ENCODE assay signal across 8 cellular contexts in the genomic region with DNA sequence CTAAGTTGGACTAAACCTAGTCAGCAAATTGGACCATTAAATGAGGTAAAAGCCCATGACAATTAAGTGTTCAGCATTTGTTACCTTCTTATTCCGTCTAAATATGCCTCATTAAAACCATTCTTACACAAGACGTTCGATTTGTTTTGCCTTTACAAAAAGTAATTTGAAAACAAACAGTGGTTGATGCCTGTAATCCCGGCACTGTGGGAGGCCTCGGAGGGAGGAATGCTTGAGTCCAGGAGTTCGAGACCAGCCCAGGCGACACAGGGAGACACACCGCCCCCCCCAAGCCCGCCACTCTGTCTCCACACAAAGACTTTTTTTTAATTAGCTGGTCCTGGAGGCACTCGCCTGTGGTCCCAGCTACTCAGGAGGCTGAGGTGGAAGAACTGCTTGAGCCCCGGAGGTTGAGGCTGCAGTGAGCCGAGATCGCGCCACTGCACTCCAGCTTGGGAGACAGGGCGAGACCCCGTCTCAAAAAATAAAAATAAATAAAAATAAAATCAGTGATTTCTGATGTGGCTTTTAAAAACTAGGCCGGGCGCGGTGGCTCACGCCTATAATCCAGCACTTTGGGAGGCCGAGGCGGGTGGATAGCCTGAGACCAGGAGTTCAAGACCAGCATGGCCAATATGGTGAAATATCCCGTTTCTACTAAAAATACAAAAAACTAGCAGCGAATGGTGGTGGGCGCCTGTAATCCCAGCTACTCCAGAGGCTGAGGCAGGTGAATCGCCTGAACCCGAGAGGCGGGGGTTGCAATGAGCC. TPM values are rescaled to one million over a fixed set of nuclear protein-coding genes. Genes with fewer than 3 reads are reported as not detected.
DNase-seq lines count a peak whose midpoint lies in the region; ATAC-seq, FAIRE-seq and TF ChIP-seq lines count a peak whose summit lies in the region.

No MANE protein-coding gene starts in this region.

- WGBS in H1 (ENCODE audit: extremely low coverage in 1 of 2, insufficient coverage in 1 of 2, insufficient read length in 1 of 2, insufficient replicate concordance in 2 of 2, low coverage in 1 of 2, low lambda C conversion rate in 2 of 2, missing lambda C conversion rate in 1 of 2), 2 experiments, result 11% methylated on average over 28 of the region's 28 CpGs; no CpG with 5 or more reads in 1 of the 2 experiments

- H3K9me3 ChIP-seq in SK-N-MC (ENCODE audit: low read depth, low read length) (no peaks in the 10 kb centered on the region), H1 (ENCODE audit: insufficient read depth in 2 of 2, low read depth in 1 of 2, low read length in 1 of 2) (no peaks in the 10 kb centered on the region)

- no peaks in the 10 kb centered on the region for H3K27me3 ChIP-seq in H1 (replicated peaks in 1 of 4; ENCODE audit: control insufficient read depth in 3 of 4, extremely low read depth in 1 of 4, insufficient read depth in 3 of 4, low read length in 3 of 4)

- no peak overlapping the region for H2BK12ac ChIP-seq in H1 (ENCODE audit: low read depth, low read length)

- H4K8ac ChIP-seq in H1 (ENCODE audit: extremely low read depth, insufficient read depth, low read length), result peak overlapping the region; percentile 83

- H2AK5ac ChIP-seq in H1 (ENCODE audit: low read depth, low read length), result no peak overlapping the region

- DNase-seq in NCI-H1417 (lab: John Stamatoyannopoulos, UW) (peak in 2 of 3 experiments; percentile 48 to 63), NCI-H1417 treated with DMSO at 0.1 percent for 48 hours (lab: John Stamatoyannopoulos, UW) (no peak), SK-N-MC (ENCODE audit: low read depth, low spot score) (no peak), H1 (ENCODE audit: low read depth in 1 of 2, low spot score in 2 of 2) (peak in 1 of 2 experiments; percentile 54), naive B cell (no peak), CD1c-positive myeloid dendritic cell (ENCODE audit: extremely low spot score) (no peak), NCI-H2196 (lab: John Stamatoyannopoulos, UW; ENCODE audit: unreplicated experiment) (no peak)

- H3K27ac ChIP-seq in SK-N-MC (peak overlapping the region; percentile 91), H1 (ENCODE audit: low read depth, low read length) (peak overlapping the region; percentile 72; the same call in 1 of the 2 replicates)

- H3K4me2 ChIP-seq in H1 (ENCODE audit: insufficient read depth in 1 of 2, low read depth in 2 of 2, low read length in 2 of 2), result peak overlapping the region; percentile 71 to 79

- H2BK15ac ChIP-seq in H1 (ENCODE audit: low read length), result no peak overlapping the region; the same call in 1 of the 2 replicates

- H3K4me3 ChIP-seq in SK-N-MC (peak overlapping the region; percentile 98), H1 (ENCODE audit: extremely low read depth in 1 of 4, insufficient read depth in 2 of 4, low read depth in 3 of 4, low read length in 4 of 4) (peak overlapping the region; percentile 73 to 88 (median 82))

- H4K91ac ChIP-seq in H1 (replicated peaks; ENCODE audit: insufficient read length, low read length), result peak overlapping the region; percentile 84

- H4K20me1 ChIP-seq in H1 (replicated peaks in 1 of 2; ENCODE audit: control insufficient read depth in 1 of 2, insufficient read depth in 2 of 2, low read length in 2 of 2), result peaks cover 7 to 10% of the 10 kb centered on the region in 2 experiments

- TF ChIP-seq RAD21 in H1 (IDR thresholded peaks at IDR 0.05 in 1 of 2, conservative IDR thresholded peaks at IDR 0.05 in 1 of 2; ENCODE audit: low read depth in 2 of 2, low read length in 2 of 2), result no peak

- H3K23me2 ChIP-seq in H1 (ENCODE audit: low read depth, low read length), result peaks cover 10% of the 10 kb centered on the region; the same call in 1 of the 2 replicates

- FAIRE-seq in H1 (lab: Jason Lieb, UNC), result no peak

- H2BK120ac ChIP-seq in H1 (replicated peaks; ENCODE audit: low read depth, low read length), result no peak overlapping the region

- peak overlapping the region; percentile 19; the same call in 1 of the 2 replicates for H3K18ac ChIP-seq in H1 (ENCODE audit: extremely low read depth, low read length)

- H4K5ac ChIP-seq in H1 (ENCODE audit: insufficient read length, low read depth, low read length), result peak overlapping the region; percentile 92

- H3K14ac ChIP-seq in H1 (ENCODE audit: insufficient read length), result no peak overlapping the region

- no peaks in the 10 kb centered on the region for H3K79me1 ChIP-seq in H1 (ENCODE audit: low read depth, low read length)

- peaks cover 0 to 9% (median 0%) of the 10 kb centered on the region in 3 donors for H3K27me3 Mint-ChIP-seq in naive B cell

- peak overlapping the region; percentile 46 for H3K56ac ChIP-seq in H1 (replicated peaks; ENCODE audit: insufficient read length, low read depth, low read length)

- H3K36me3 ChIP-seq in SK-N-MC (ENCODE audit: insufficient read depth, low read length), result peaks cover 31% of the 10 kb centered on the region
- H3K36me3 ChIP-seq in H1 (ENCODE audit: control insufficient read depth in 2 of 4, insufficient read depth in 4 of 4, low read length in 3 of 4), result peaks cover 0 to 17% (median 1%) of the 10 kb centered on the region in 4 experiments; a peak in 2 of 8 replicates

- H3K79me2 ChIP-seq in H1 (ENCODE audit: control insufficient read depth in 1 of 2, insufficient read depth in 2 of 2, low read length in 2 of 2), result peaks cover 34 to 43% of the 10 kb centered on the region in 2 experiments

- peaks cover 27 to 52% (median 36%) of the 10 kb centered on the region in 3 donors for H3K4me1 Mint-ChIP-seq in naive B cell

- H3K23ac ChIP-seq in H1 (ENCODE audit: insufficient read length), result no peak overlapping the region

- no peak overlapping the region for H3K4ac ChIP-seq in H1 (replicated peaks; ENCODE audit: insufficient read length, low read depth, low read length)

- ATAC-seq in naive B cell (ENCODE audit: low read depth in 2 of 2), result no peak
- ATAC-seq in GM19035 (IDR thresholded peaks at IDR 0.05; ENCODE audit: unreplicated experiment), result no peak

- no peaks in the 10 kb centered on the region for H3K9me3 Mint-ChIP-seq in naive B cell

- TF ChIP-seq EP300 in H1 (IDR thresholded peaks at IDR 0.05; ENCODE audit: borderline replicate concordance in 1 of 2, low read depth in 2 of 2, low read length in 2 of 2), result no peak

- H3K4me3 Mint-ChIP-seq in naive B cell, result peak overlapping the region; percentile 96 to 100 (median 99)

- peak overlapping the region; percentile 97 to 100 (median 99) for H3K27ac Mint-ChIP-seq in naive B cell

- no peak overlapping the region for H2AFZ ChIP-seq in H1 (ENCODE audit: low read length)

- CTCF ChIA-PET in H1 (lab: Charles Lee; ENCODE audit: partially characterized antibody), result interaction anchor here (0.7 to 1.4 kb wide), 4 partner anchors 9 to 206 kb away, joined by 3 to 4 read pairs (median 3); no protein-coding TSS in a partner anchor

- peaks cover 0 to 12% (median 6%) of the 10 kb centered on the region in 4 experiments; a peak in 4 of 7 replicates for H3K4me1 ChIP-seq in H1 (replicated peaks in 1 of 4; ENCODE audit: control insufficient read depth in 3 of 4, insufficient read depth in 4 of 4, low read length in 3 of 4)

- H2BK20ac ChIP-seq in H1 (ENCODE audit: low read length), result no peak overlapping the region

- POLR2A ChIA-PET in H1 (lab: Charles Lee; ENCODE audit: partially characterized antibody), result interaction anchor here (0.6 to 15.4 kb wide), 36 partner anchors 11 to 983 kb away, joined by 3 to 711 read pairs (median 4); a partner anchor contains a TSS

- peak overlapping the region; percentile 67; the same call in 1 of the 2 replicates for H2BK5ac ChIP-seq in H1 (ENCODE audit: low read depth, low read length)

- H3K36me3 Mint-ChIP-seq in naive B cell, result no peaks in the 10 kb centered on the region

- TF ChIP-seq CTCF in H1 (IDR thresholded peaks at IDR 0.05; ENCODE audit: control extremely low read depth in 1 of 3, insufficient read depth in 1 of 3, low read depth in 1 of 3, low read length in 3 of 3), result no peak

- TF ChIP-seq POLR2A in H1 (IDR thresholded peaks at IDR 0.05; ENCODE audit: control extremely low read depth in 1 of 2, low read depth in 2 of 2, low read length in 2 of 2), result no peak; a peak in 1 of 3 replicates

- H3K9ac ChIP-seq in SK-N-MC (ENCODE audit: insufficient read length) (peak overlapping the region; percentile 91), H1 (replicated peaks in 1 of 4; ENCODE audit: extremely low read depth in 1 of 4, low read depth in 3 of 4, low read length in 3 of 4) (peak overlapping the region; percentile 60 to 100 (median 84))

RNA-seq across cellular contexts. Expression of a gene that starts 0.9 kb away (rescaled TPM):
- 811 and 816 TPM in 2 replicates for total RNA-seq in H1 (2021; fragmentation: NEBNext Ultra II Directional; extraction: Animal tissue kit (Norgen Biotek cat#: 25700))
- polyA plus RNA-seq in H1 (2011; rRNA removed), result 269 and 307 TPM in 2 replicates
- 530 TPM for polyA plus RNA-seq in H1 (2011; cell fraction: cytosol; rRNA removed)
- 680 TPM for polyA plus RNA-seq in H1 (2011; cell fraction: nucleus; rRNA removed)
- polyA plus RNA-seq in H1 (2012, experiment 1 of 2), result 514 to 624 TPM (median 554 TPM) in 4 replicates
- polyA plus RNA-seq in H1 (2012, experiment 2 of 2), result 45.7 TPM
- 453 TPM for polyA plus RNA-seq in H1 (2013, experiment 1 of 2)
- 431 TPM for polyA plus RNA-seq in H1 (2013, experiment 2 of 2)
- polyA minus RNA-seq in H1 (2011; rRNA and poly(A)+ RNA removed), result 939 and 1,134 TPM in 2 replicates
- polyA minus RNA-seq in H1 (2011; cell fraction: cytosol; rRNA and poly(A)+ RNA removed), result 559 TPM
- polyA minus RNA-seq in H1 (2011; cell fraction: nucleus; rRNA and poly(A)+ RNA removed), result 516 TPM
- polyA plus RNA-seq in naive B cell (ENCODE audit: low read depth in 6 of 6), result 100 to 1,000 TPM in 2 of 6 donors, 10 to 100 TPM in 4; 69.1 to 104 (median 87.0) TPM

RNA-seq across cellular contexts. Expression of a gene that starts 44.5 kb away (rescaled TPM):
- total RNA-seq in H1 (2021; fragmentation: NEBNext Ultra II Directional; extraction: Animal tissue kit (Norgen Biotek cat#: 25700)), result 4.7 and 5.8 TPM in 2 replicates
- polyA plus RNA-seq in H1 (2011; rRNA removed) (2.8 and 5.0 TPM in 2 replicates), naive B cell (ENCODE audit: low read depth in 6 of 6) (under 1 TPM in 5 of 6 donors, not detected in 1; 0.05 to 0.91 (median 0.47) TPM)
- polyA plus RNA-seq in H1 (2011; cell fraction: cytosol; rRNA removed), result 1.7 TPM
- polyA plus RNA-seq in H1 (2011; cell fraction: nucleus; rRNA removed), result 25.7 TPM
- polyA plus RNA-seq in H1 (2012, experiment 1 of 2), result 4.3 to 6.2 TPM (median 4.8 TPM) in 4 replicates
- polyA plus RNA-seq in H1 (2012, experiment 2 of 2), result 2.5 TPM
- polyA plus RNA-seq in H1 (2013, experiment 1 of 2), result 3.7 TPM
- polyA plus RNA-seq in H1 (2013, experiment 2 of 2), result 3.4 TPM
- polyA minus RNA-seq in H1 (2011; rRNA and poly(A)+ RNA removed), result 1.7 and 2.8 TPM in 2 replicates
- 10.8 TPM for polyA minus RNA-seq in H1 (2011; cell fraction: cytosol; rRNA and poly(A)+ RNA removed)
- polyA minus RNA-seq in H1 (2011; cell fraction: nucleus; rRNA and poly(A)+ RNA removed), result 10.6 TPM

RNA-seq across cellular contexts. Expression of a gene that starts 56.5 kb away (rescaled TPM):
- 375 and 391 TPM in 2 replicates for total RNA-seq in H1 (2021; fragmentation: NEBNext Ultra II Directional; extraction: Animal tissue kit (Norgen Biotek cat#: 25700))
- polyA plus RNA-seq in H1 (2011; rRNA removed) (236 and 263 TPM in 2 replicates), naive B cell (ENCODE audit: low read depth in 6 of 6) (10 to 100 TPM in 1 of 6 donors, 1 to 10 TPM in 5; 4.9 to 10.0 (median 8.5) TPM)
- 320 TPM for polyA plus RNA-seq in H1 (2011; cell fraction: cytosol; rRNA removed)
- 356 TPM for polyA plus RNA-seq in H1 (2011; cell fraction: nucleus; rRNA removed)
- 381 to 481 TPM (median 444 TPM) in 4 replicates for polyA plus RNA-seq in H1 (2012, experiment 1 of 2)
- polyA plus RNA-seq in H1 (2012, experiment 2 of 2), result 459 TPM
- polyA plus RNA-seq in H1 (2013, experiment 1 of 2), result 314 TPM
- polyA plus RNA-seq in H1 (2013, experiment 2 of 2), result 311 TPM
- 184 and 221 TPM in 2 replicates for polyA minus RNA-seq in H1 (2011; rRNA and poly(A)+ RNA removed)
- polyA minus RNA-seq in H1 (2011; cell fraction: cytosol; rRNA and poly(A)+ RNA removed), result 173 TPM
- polyA minus RNA-seq in H1 (2011; cell fraction: nucleus; rRNA and poly(A)+ RNA removed), result 115 TPM

Comparison
In these comparisons a context has a peak if more than half of its experiments do, and no peak if none do; other contexts are left out.
1. DNase-seq: peak in NCI-H1417 (2 of 3); none in NCI-H1417 treated with DMSO at 0.1 percent for 48 hours (single experiment), SK-N-MC (single experiment), naive B cell (single experiment), CD1c-positive myeloid dendritic cell (single experiment) and NCI-H2196 (single experiment).
2. RNA of a gene that starts 56.5 kb away (polyA plus RNA-seq): 236 to 481 TPM in H1; 4.9 to 10.0 TPM in naive B cell; every median in the first group is over 10 times any median in the second.